In the genomic region with DNA sequence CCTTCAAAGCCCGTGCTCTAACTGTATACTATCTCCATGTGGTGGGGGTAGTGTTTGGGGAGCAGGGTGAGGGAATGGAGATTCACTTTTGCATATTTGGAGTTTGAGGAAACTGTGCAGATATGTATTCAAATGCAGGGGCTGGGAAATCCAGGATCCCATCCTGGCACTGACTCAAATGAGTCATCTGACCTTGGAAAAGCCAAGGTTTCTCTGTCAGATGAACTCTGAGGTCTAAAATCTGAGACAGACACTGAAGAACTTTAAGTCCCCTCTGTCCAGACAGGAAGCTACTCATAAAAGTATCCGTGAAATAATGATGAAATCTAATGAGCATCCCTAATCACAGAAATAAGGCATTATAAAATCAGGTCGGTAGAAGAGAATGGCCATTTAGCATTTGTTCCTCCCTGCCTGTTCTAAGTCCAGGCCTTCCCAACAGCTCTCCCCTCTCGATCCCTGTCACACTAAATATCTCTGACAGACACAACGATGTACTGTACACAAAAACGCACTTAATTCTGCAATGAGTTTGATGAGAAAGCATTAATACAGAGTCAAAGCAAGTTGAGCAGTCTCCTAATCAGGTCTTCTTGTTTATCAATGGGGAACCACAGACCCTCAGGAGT, we compare ENCODE assay signal across 16 cellular contexts. TPM values are rescaled to one million over a fixed set of nuclear protein-coding genes. Genes with fewer than 3 reads are reported as not detected.
DNase-seq lines count a peak whose midpoint lies in the region; ATAC-seq and TF ChIP-seq lines count a peak whose summit lies in the region.
"Had no signal": no experiment of that assay in that cellular context is flagged by ENCODE, and none has a peak within 500 bp of the region (broad histone marks: within the 10 kb centered on the region; RNA-seq: fewer than 3 reads in every experiment).

No MANE protein-coding gene starts in this region.

- dilution Hi-C loops in mammary epithelial cell (cut with HindIII; ENCODE audit: low sequenced_read_pairs), result no loop called here

- no peak overlapping the region for H3K4me2 ChIP-seq in mammary epithelial cell (ENCODE audit: insufficient read depth, low read depth, low read length)

- in situ Hi-C loops in mammary epithelial cell (cut with MboI; ENCODE audit: low sequenced_read_pairs in 2 of 2), result no loop called here

- BruUV-seq in MCF 10A (replicated peaks; lab: Mats Ljungman, UMichigan) (no TSS peak), mammary epithelial cell (replicated peaks; lab: Mats Ljungman, UMichigan) (no TSS peak)

- peaks cover 2% of the 10 kb centered on the region for H4K20me1 ChIP-seq in mammary epithelial cell (ENCODE audit: insufficient read depth, low read length)

- H3K9ac ChIP-seq in mammary epithelial cell (ENCODE audit: insufficient read depth, low read length) (no peak overlapping the region), SK-N-MC (ENCODE audit: insufficient read length) (no peak overlapping the region)

- CTCF ChIA-PET in MCF 10A (lab: Yijun Ruan, JAX), result interaction anchor here (0.9 to 1.2 kb wide), 3 partner anchors 41 to 274 kb away, joined by 3 to 4 read pairs (median 3); no protein-coding TSS in a partner anchor
- CTCF ChIA-PET in mammary epithelial cell (lab: Charles Lee; ENCODE audit: low non-redundant PET), result no interaction called here

- peaks cover 6% of the 10 kb centered on the region for H3K4me1 ChIP-seq in mammary epithelial cell (ENCODE audit: insufficient read depth, low read length)
- H3K4me1 ChIP-seq in spleen, result peaks cover 35 to 100% (median 69%) of the 10 kb centered on the region in 6 donors

- H2AFZ ChIP-seq in mammary epithelial cell (ENCODE audit: low read depth, low read length), result no peak overlapping the region

- H3K27me3 ChIP-seq in mammary epithelial cell (ENCODE audit: insufficient read depth, low read length) (no peaks in the 10 kb centered on the region), spleen (replicated peaks in 1 of 7) (no peaks in the 10 kb centered on the region)
- H3K27me3 ChIP-seq: esophagus squamous epithelium had no signal

- no peak for TF ChIP-seq CTCF in MCF 10A (IDR thresholded peaks at IDR 0.05; ENCODE audit: unreplicated experiment)
- TF ChIP-seq CTCF in mammary epithelial cell (conservative IDR thresholded peaks at IDR 0.05 in 1 of 2, IDR thresholded peaks at IDR 0.05 in 1 of 2; ENCODE audit: extremely low read depth in 1 of 2, insufficient read depth in 1 of 2, low read depth in 1 of 2, low read length in 2 of 2), result no peak
- no peak for TF ChIP-seq CTCF in fibroblast of the aortic adventitia (IDR thresholded peaks at IDR 0.05; ENCODE audit: insufficient read depth, low read length)
- no peak for TF ChIP-seq CTCF in spleen (IDR thresholded peaks at IDR 0.05 in 8 of 11, conservative IDR thresholded peaks at IDR 0.05 in 3 of 11)

- H3K4me3 Mint-ChIP-seq in MCF 10A (ENCODE audit: unreplicated experiment), result no peak overlapping the region
- H3K4me3 Mint-ChIP-seq: WTC11 had no signal

- no peak overlapping the region for H3K27ac ChIP-seq in mammary epithelial cell (ENCODE audit: insufficient read depth, low read depth, low read length)
- 0 out of 2 replicates have a peak overlapping the region, but pooled peaks have one; percentile 19 for H3K27ac ChIP-seq in SK-N-MC
- peak overlapping the region in 5 of 8 donors; percentile 8 to 51 (median 35) for H3K27ac ChIP-seq in spleen
- H3K27ac ChIP-seq: esophagus squamous epithelium had no signal

- ATAC-seq in HG03108 (IDR thresholded peaks at IDR 0.05; ENCODE audit: unreplicated experiment), result no peak
- ATAC-seq: WTC11 had no signal

- peaks cover 70% of the 10 kb centered on the region for H3K79me2 ChIP-seq in mammary epithelial cell (ENCODE audit: insufficient read depth, low read length)

- DNase-seq in MCF 10A (ENCODE audit: unreplicated experiment) (peak; percentile 40), mammary epithelial cell (no peak), SK-N-MC (ENCODE audit: low read depth, low spot score) (no peak), fibroblast of the aortic adventitia (ENCODE audit: low read depth) (peak; percentile 61), spleen (no peak), NCI-H748 (lab: John Stamatoyannopoulos, UW; ENCODE audit: unreplicated experiment) (no peak), NCI-H526 treated with DMSO at 0.1 percent for 48 hours (lab: John Stamatoyannopoulos, UW) (no peak)
- DNase-seq: activated T-cell treated with anti-CD3 and anti-CD28 coated beads, Interleukin-2, amount 50 U/mL, for 1 hour; esophagus squamous epithelium; NCI-H446 treated with DMSO at 0.1 percent for 48 hours; SHP77 had no signal

- H3K27me3 Mint-ChIP-seq in MCF 10A (ENCODE audit: insufficient read depth, unreplicated experiment), result no peaks in the 10 kb centered on the region

- peak overlapping the region; percentile 13 for H3K27ac Mint-ChIP-seq in MCF 10A (ENCODE audit: low read depth, unreplicated experiment)
- H3K27ac Mint-ChIP-seq: WTC11 had no signal

- H3K4me1 Mint-ChIP-seq in MCF 10A (ENCODE audit: insufficient read depth, unreplicated experiment), result peaks cover 12% of the 10 kb centered on the region

- H3K36me3 Mint-ChIP-seq in MCF 10A (ENCODE audit: insufficient read depth, unreplicated experiment), result no peaks in the 10 kb centered on the region

- H3K4me3 ChIP-seq in mammary epithelial cell (replicated peaks in 1 of 3; ENCODE audit: insufficient read depth in 1 of 3, low read depth in 2 of 3, low read length in 3 of 3) (no peak overlapping the region), SK-N-MC (no peak overlapping the region), fibroblast of the aortic adventitia (ENCODE audit: low read depth, low read length) (no peak overlapping the region), spleen (no peak overlapping the region)
- H3K4me3 ChIP-seq: esophagus squamous epithelium had no signal

- H3K36me3 ChIP-seq in mammary epithelial cell (ENCODE audit: insufficient read depth, low read length) (peaks cover 3% of the 10 kb centered on the region), SK-N-MC (ENCODE audit: insufficient read depth, low read length) (peaks cover 11% of the 10 kb centered on the region), spleen (peaks cover 0 to 43% (median 0%) of the 10 kb centered on the region in 6 donors)

- POLR2A ChIA-PET in MCF 10A (lab: Yijun Ruan, JAX), result interaction anchor here (0.7 to 1.4 kb wide), 3 partner anchors 15 to 44 kb away, joined by 3 to 5 read pairs (median 3); partner anchors contain the start of gene NIN

- no peaks in the 10 kb centered on the region for H3K9me3 Mint-ChIP-seq in MCF 10A (ENCODE audit: unreplicated experiment)

- 86% methylated on average over 6 of the region's 6 CpGs for WGBS in mammary epithelial cell (ENCODE audit: low coverage, missing lambda C conversion rate)
- WGBS in spleen, 5 donors, result 49 to 64% (median 57%) methylated on average over 6 of the region's 6 CpGs

- no peak for TF ChIP-seq POLR2A in spleen (IDR thresholded peaks at IDR 0.05)

- H3K9me3 ChIP-seq in mammary epithelial cell (replicated peaks; ENCODE audit: insufficient read depth, low read length) (no peaks in the 10 kb centered on the region), SK-N-MC (ENCODE audit: low read depth, low read length) (no peaks in the 10 kb centered on the region), spleen (peaks cover 0 to 10% (median 0%) of the 10 kb centered on the region in 8 donors)

- intact Hi-C loops in MCF 10A (cut with micrococcal nuclease) (no loop called here), mammary epithelial cell (cut with micrococcal nuclease) (no loop called here), spleen (cut with DNase I; ENCODE audit: low total_unique reads) (no loop called here)

RNA-seq across cellular contexts. Expression of gene NIN, which starts 14.4 kb away (rescaled TPM):
- total RNA-seq in MCF 10A (2022), result 29.2 and 33.0 TPM in 2 replicates
- total RNA-seq in mammary epithelial cell, result 10 to 100 TPM; 20.7 to 40.2 TPM
- polyA plus RNA-seq in mammary epithelial cell, result 11.9 TPM
- 28.2 TPM for polyA minus RNA-seq in mammary epithelial cell
- total RNA-seq in fibroblast of the aortic adventitia (ENCODE audit: low replicate concordance), result 33.4 and 62.8 TPM in 2 replicates
- 100 to 1,000 TPM in 3 of 7 donors, 10 to 100 TPM in 4; 93.7 to 139 (median 99.8) TPM for total RNA-seq in spleen
- polyA plus RNA-seq in spleen, result 10 to 100 TPM; 11.8 to 15.4 (median 15.1) TPM

RNA-seq across cellular contexts. Expression of gene ABHD12B, which starts 55.3 kb away (rescaled TPM):
- not detected in 2 replicates for total RNA-seq in MCF 10A (2022)
- total RNA-seq in mammary epithelial cell, result not detected
- not detected for polyA plus RNA-seq in mammary epithelial cell
- not detected for polyA minus RNA-seq in mammary epithelial cell
- total RNA-seq in fibroblast of the aortic adventitia (ENCODE audit: low replicate concordance), result not detected in 2 replicates
- not detected for total RNA-seq in spleen
- not detected for polyA plus RNA-seq in spleen
- total RNA-seq: bronchial epithelial cell, urinary bladder had no signal
- polyA plus RNA-seq: keratinocyte, urinary bladder had no signal

Comparison
In these comparisons a context has a peak if more than half of its experiments do, and no peak if none do; other contexts are left out.
1. DNase-seq: peak in MCF 10A (single experiment) and fibroblast of the aortic adventitia (single experiment); none in mammary epithelial cell (single experiment), SK-N-MC (single experiment), spleen (single experiment), NCI-H748 (single experiment) and NCI-H526 treated with DMSO at 0.1 percent for 48 hours (single experiment).